13 cellular contexts compared by ENCODE assay signal in the genomic region with DNA sequence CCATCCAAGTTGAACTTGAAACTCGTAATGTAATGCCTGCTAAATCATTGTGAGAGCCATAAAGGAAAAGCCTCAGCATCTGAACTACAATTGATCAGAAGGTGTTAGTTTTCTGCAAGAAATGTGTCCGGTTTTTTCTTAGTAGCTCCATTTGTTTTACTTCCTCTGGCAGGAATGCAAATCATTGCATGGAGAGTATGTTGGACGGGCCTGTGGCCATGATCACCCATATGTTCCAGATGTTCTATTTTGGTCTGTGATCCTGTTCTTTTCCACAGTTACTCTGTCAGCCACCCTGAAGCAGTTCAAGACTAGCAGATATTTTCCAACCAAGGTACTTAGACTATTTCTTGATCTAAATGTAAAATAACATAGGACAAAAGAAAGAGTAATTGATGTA.
"Had no signal": no experiment of that assay in that cellular context is flagged by ENCODE, and none has a peak within 500 bp of the region (broad histone marks: within the 10 kb centered on the region; RNA-seq: fewer than 3 reads in every experiment).

No MANE protein-coding gene starts in this region.

- H3K4me3 ChIP-seq: body of pancreas, mucosa of descending colon had no signal

- DNase-seq: activated CD4-positive, alpha-beta memory T cell treated with anti-CD3 and anti-CD28 coated beads for 36 hours; activated CD4-positive, CD25-positive, alpha-beta regulatory T cell treated with anti-CD3 and anti-CD28 coated beads, Interleukin-2, amount 50 U/mL, for 72 hours; body of pancreas; glutamatergic neuron; immature natural killer cell; left colon; mucosa of descending colon; stimulated activated CD4-positive, alpha-beta T cell treated with anti-CD3 and anti-CD28 coated beads, Interleukin-2, amount 100 ng/mL, for 24 hours; substantia nigra; T-helper 9 cell had no signal

- H3K9me3 ChIP-seq: body of pancreas, mucosa of descending colon had no signal

- H3K4me1 Mint-ChIP-seq: nephron had no signal

- H3K4me3 Mint-ChIP-seq: activated CD4-positive, alpha-beta memory T cell treated with anti-CD3 and anti-CD28 coated beads for 36 hours; activated naive CD4-positive, alpha-beta T cell treated with anti-CD3 and anti-CD28 coated beads, Interleukin-2, amount 50 U/mL, for 24 hours; immature natural killer cell; nephron; type B pancreatic cell had no signal

- H3K4me1 ChIP-seq: body of pancreas had no signal

- H3K9me3 Mint-ChIP-seq: activated CD4-positive, alpha-beta memory T cell treated with anti-CD3 and anti-CD28 coated beads for 36 hours; activated naive CD4-positive, alpha-beta T cell treated with anti-CD3 and anti-CD28 coated beads, Interleukin-2, amount 50 U/mL, for 24 hours; immature natural killer cell; nephron; type B pancreatic cell had no signal

- H3K27me3 ChIP-seq: body of pancreas had no signal

- H3K27ac ChIP-seq: body of pancreas had no signal

- H3K27me3 Mint-ChIP-seq: activated CD4-positive, alpha-beta memory T cell treated with anti-CD3 and anti-CD28 coated beads for 36 hours had no signal

- H3K36me3 Mint-ChIP-seq: activated CD4-positive, alpha-beta memory T cell treated with anti-CD3 and anti-CD28 coated beads for 36 hours; activated naive CD4-positive, alpha-beta T cell treated with anti-CD3 and anti-CD28 coated beads, Interleukin-2, amount 50 U/mL, for 24 hours; immature natural killer cell; type B pancreatic cell had no signal

- H3K27ac Mint-ChIP-seq: activated CD4-positive, alpha-beta memory T cell treated with anti-CD3 and anti-CD28 coated beads for 36 hours; activated naive CD4-positive, alpha-beta T cell treated with anti-CD3 and anti-CD28 coated beads, Interleukin-2, amount 50 U/mL, for 24 hours; immature natural killer cell; nephron; type B pancreatic cell had no signal
